In genomic region chr15:34969340-34970097, GRCh38 we compare ENCODE assay signal across 1 cellular context.
A peak's percentile ranks its signal among the peaks of the same experiment; 100 is the strongest.
TF ChIP-seq lines count a peak whose summit lies in the region.

AQR (minus strand) TSS chr15:34969742; CDS start chr15:34969613, 129 bp downstream.

TF ChIP-seq in K562, 482 proteins besides CTCF, POLR2A, EP300 and RAD21 (continued from another document and continues in another):
- TF ChIP-seq ZBTB49 (CRISPR knock-in tag; IDR thresholded peaks at IDR 0.05; ENCODE audit: borderline replicate concordance) (no peak), BRD4 (IDR thresholded peaks at IDR 0.05) (no peak), RREB1 (CRISPR knock-in tag; IDR thresholded peaks at IDR 0.05) (no peak), VEZF1 (CRISPR knock-in tag; IDR thresholded peaks at IDR 0.05) (peak; percentile 56), ZSCAN29 (IDR thresholded peaks at IDR 0.05) (no peak), ZSCAN32 (CRISPR knock-in tag; IDR thresholded peaks at IDR 0.05) (no peak), ZBTB11 (CRISPR knock-in tag; IDR thresholded peaks at IDR 0.05) (peak; percentile 95 to 99 (median 98)), ATF1 (CRISPR knock-in tag; IDR thresholded peaks at IDR 0.05) (no peak), ATF1 (tag; IDR thresholded peaks at IDR 0.05) (peak; percentile 95), HCFC1 (IDR thresholded peaks at IDR 0.05; ENCODE audit: low read depth, low read length) (peak; percentile 92), SP2 (IDR thresholded peaks at IDR 0.05; ENCODE audit: extremely low read depth, low read depth, low read length, poor library complexity, severe bottlenecking) (peak; percentile 42), ELF4 (CRISPR knock-in tag; IDR thresholded peaks at IDR 0.05) (no peak), TCF15 (CRISPR knock-in tag; IDR thresholded peaks at IDR 0.05) (no peak), FOSL1 (tag; conservative IDR thresholded peaks at IDR 0.05) (no peak), IRF2 (CRISPR knock-in tag; IDR thresholded peaks at IDR 0.05) (no peak), HMG20B (CRISPR knock-in tag; IDR thresholded peaks at IDR 0.05) (no peak), SMAD4 (CRISPR knock-in tag; conservative IDR thresholded peaks at IDR 0.05) (no peak), PBX2 (CRISPR knock-in tag; IDR thresholded peaks at IDR 0.05; ENCODE audit: low read depth) (no peak), PBX2 (tag; conservative IDR thresholded peaks at IDR 0.05; ENCODE audit: low read depth) (no peak), ZNF766 (CRISPR knock-in tag; conservative IDR thresholded peaks at IDR 0.05) (peak; percentile 26; the same call in 1 of the 2 replicates), ZNF507 (tag; conservative IDR thresholded peaks at IDR 0.05) (no peak), RBM15 (IDR thresholded peaks at IDR 0.05; ENCODE audit: insufficient read depth, low read length) (no peak), HSF4 (CRISPR knock-in tag; IDR thresholded peaks at IDR 0.05; ENCODE audit: borderline replicate concordance) (no peak), ZNF449 (CRISPR knock-in tag; IDR thresholded peaks at IDR 0.05) (no peak), ZNF239 (CRISPR knock-in tag; IDR thresholded peaks at IDR 0.05) (no peak), ZNF408 (CRISPR knock-in tag; IDR thresholded peaks at IDR 0.05; ENCODE audit: low read depth) (no peak), SIN3B (IDR thresholded peaks at IDR 0.05; ENCODE audit: low read depth) (peak; percentile 89), ZBTB12 (CRISPR knock-in tag; IDR thresholded peaks at IDR 0.05) (peak; percentile 62), LARP7 (IDR thresholded peaks at IDR 0.05) (no peak), CBFB (CRISPR knock-in tag; IDR thresholded peaks at IDR 0.05) (no peak), TCF3 (CRISPR knock-in tag; IDR thresholded peaks at IDR 0.05) (peak; percentile 36; the same call in 1 of the 2 replicates), LEF1 (IDR thresholded peaks at IDR 0.05) (peak; percentile 52; the same call in 1 of the 2 replicates), SMAD1 (IDR thresholded peaks at IDR 0.05; ENCODE audit: low read depth, low read length, partially characterized antibody) (peak; percentile 51), ZBTB17 (CRISPR knock-in tag; IDR thresholded peaks at IDR 0.05) (no peak), SAP30 (IDR thresholded peaks at IDR 0.05; ENCODE audit: borderline replicate concordance, insufficient read depth, low read depth, low read length, poor library complexity, severe bottlenecking) (peak; percentile 87), NELFE (IDR thresholded peaks at IDR 0.05; ENCODE audit: insufficient read depth, insufficient read length) (no peak), STAG1 (CRISPR knock-in tag; IDR thresholded peaks at IDR 0.05; ENCODE audit: borderline replicate concordance) (no peak), CEBPG (CRISPR knock-in tag; IDR thresholded peaks at IDR 0.05) (no peak), CEBPG (tag; conservative IDR thresholded peaks at IDR 0.05 in 1 of 2, IDR thresholded peaks at IDR 0.05 in 1 of 2) (no peak), RBM17 (IDR thresholded peaks at IDR 0.05; ENCODE audit: borderline replicate concordance, low read depth, low read length) (no peak), SPI1 (IDR thresholded peaks at IDR 0.05; ENCODE audit: borderline replicate concordance, low read depth, low read length) (peak; percentile 70; the same call in 1 of the 2 replicates), HDAC2 (IDR thresholded peaks at IDR 0.05) (no peak; the same call in 1 of the 2 replicates), NFIC (IDR thresholded peaks at IDR 0.05) (peak; percentile 67), MCM7 (IDR thresholded peaks at IDR 0.05) (no peak), CC2D1A (IDR thresholded peaks at IDR 0.05) (peak; percentile 86), ZNF143 (CRISPR knock-in tag; IDR thresholded peaks at IDR 0.05) (no peak), ATF4 (CRISPR knock-in tag; IDR thresholded peaks at IDR 0.05) (no peak)
